24 cellular contexts compared by ENCODE assay signal in genomic region chr11:33608386-33608785, GRCh38.
"Had no signal": no experiment of that assay in that cellular context is flagged by ENCODE, and none has a peak within 500 bp of the region (broad histone marks: within the 10 kb centered on the region; RNA-seq: fewer than 3 reads in every experiment).

No MANE protein-coding gene starts in this region.

- H3K27me3 ChIP-seq: esophagus squamous epithelium, neural progenitor cell, right lobe of liver, suprapubic skin, transverse colon, upper lobe of right lung, uterus had no signal

- H3K9me3 ChIP-seq: esophagus squamous epithelium, heart right ventricle, left lung, mucosa of descending colon, right lobe of liver, suprapubic skin, transverse colon, upper lobe of right lung, uterus had no signal

- H2AFZ ChIP-seq: neural progenitor cell, parathyroid adenoma had no signal

- H3K36me3 ChIP-seq: esophagus squamous epithelium, heart right ventricle, left lung, neural progenitor cell, right lobe of liver, suprapubic skin, transverse colon, upper lobe of right lung, uterus had no signal

- ATAC-seq: effector memory CD8-positive, alpha-beta T cell; heart right ventricle; left cardiac atrium; left lung; mucosa of descending colon; right lobe of liver; stimulated activated naive B cell treated with anti-CD40 and anti-IgM and Interleukin-4, amounts not matched to agents 10 μg/mL and 1 μg/mL and 100 μg/mL, for 72 hours; upper lobe of right lung had no signal

- H3K9ac ChIP-seq: neural progenitor cell, parathyroid adenoma had no signal

- H3K79me2 ChIP-seq: parathyroid adenoma had no signal

- DNase-seq: dermis blood vessel endothelial cell; effector memory CD8-positive, alpha-beta T cell; erythroblast; esophagus squamous epithelium; foreskin melanocyte; glutamatergic neuron; heart right ventricle; hippocampal formation; left cardiac atrium; left lung; mesenchymal stem cell; mucosa of descending colon; naive B cell; right lobe of liver; small intestine; stimulated activated CD4-positive, alpha-beta T cell treated with anti-CD3 and anti-CD28 coated beads, Interleukin-15, amount 100 ng/mL, for 24 hours; stimulated activated CD4-positive, alpha-beta T cell treated with anti-CD3 and anti-CD28 coated beads, Interleukin-2, amount 100 ng/mL, for 48 hours; stimulated activated naive B cell treated with anti-CD40 and anti-IgM and Interleukin-4, amounts not matched to agents 10 μg/mL and 1 μg/mL and 100 μg/mL, for 72 hours; transverse colon; upper lobe of right lung; uterus had no signal

- H3K27ac ChIP-seq: esophagus squamous epithelium, heart right ventricle, left lung, neural progenitor cell, parathyroid adenoma, right lobe of liver, suprapubic skin, transverse colon, upper lobe of right lung, uterus had no signal

- H3K4me3 ChIP-seq: esophagus squamous epithelium, heart right ventricle, left lung, mucosa of descending colon, neural progenitor cell, right lobe of liver, suprapubic skin, transverse colon, upper lobe of right lung, uterus had no signal

- H3K4me1 ChIP-seq: esophagus squamous epithelium, heart right ventricle, left lung, neural progenitor cell, parathyroid adenoma, right lobe of liver, suprapubic skin, transverse colon, upper lobe of right lung, uterus had no signal

- H3K4me2 ChIP-seq: neural progenitor cell had no signal
